ENCODE assay signal across 8 cellular contexts in the genomic region with DNA sequence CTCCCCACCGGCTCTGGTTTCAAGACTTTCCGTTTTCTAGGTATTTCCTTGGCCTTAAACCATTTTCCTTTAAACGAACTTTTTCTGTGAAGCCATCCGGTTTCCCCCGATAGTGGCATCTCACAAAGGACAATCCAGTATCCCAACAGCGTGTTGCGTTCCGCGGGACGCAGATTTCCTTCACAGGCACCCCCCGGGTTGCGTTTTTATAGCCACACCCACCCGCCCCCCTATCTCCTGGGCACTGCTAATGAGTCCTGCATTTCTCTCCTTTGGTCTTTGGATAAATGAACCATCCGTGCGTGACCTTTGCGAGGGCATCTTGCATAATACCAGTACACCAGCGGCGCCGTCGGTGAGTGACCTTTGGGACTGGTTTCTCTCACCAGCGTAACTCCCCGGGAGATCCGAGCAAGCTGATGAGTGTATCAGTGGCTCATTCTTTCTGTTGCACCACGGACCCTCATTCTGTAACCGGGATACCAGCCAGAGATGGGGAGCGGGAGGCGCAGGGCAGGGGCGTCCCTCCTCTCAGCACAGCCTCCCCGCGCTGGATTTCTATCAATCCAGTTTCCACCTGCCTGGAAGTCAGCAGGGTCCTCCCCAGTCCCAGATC. TPM values are rescaled to one million over a fixed set of nuclear protein-coding genes. Genes with fewer than 3 reads are reported as not detected.
A peak's percentile ranks its signal among the peaks of the same experiment; 100 is the strongest.
DNase-seq lines count a peak whose midpoint lies in the region; ATAC-seq and TF ChIP-seq lines count a peak whose summit lies in the region.

No MANE protein-coding gene starts in this region.

- H3K27ac ChIP-seq in lower lobe of right lung (peak overlapping the region; percentile 78), substantia nigra (ENCODE audit: low read depth, low read length, poor library complexity, severe bottlenecking) (peak overlapping the region; percentile 77)

- peaks cover 30% of the 10 kb centered on the region for H3K4me1 Mint-ChIP-seq in activated CD4-positive, alpha-beta T cell treated with anti-CD3 and anti-CD28 coated beads, Interleukin-2, amount 10 ng/mL, durations not matched to agents 24 days and 14 days
- H3K4me1 Mint-ChIP-seq in chondrocyte (ENCODE audit: low read depth), result peaks cover 24% of the 10 kb centered on the region

- H3K36me3 Mint-ChIP-seq in activated CD4-positive, alpha-beta T cell treated with anti-CD3 and anti-CD28 coated beads, Interleukin-2, amount 10 ng/mL, durations not matched to agents 24 days and 14 days (ENCODE audit: low read depth), result peaks cover 9% of the 10 kb centered on the region
- H3K36me3 Mint-ChIP-seq in chondrocyte (ENCODE audit: low read depth), result no peaks in the 10 kb centered on the region

- H3K9me3 ChIP-seq in lower lobe of right lung, result no peaks in the 10 kb centered on the region

- H3K4me3 ChIP-seq in lower lobe of right lung, result peak overlapping the region; percentile 86

- ATAC-seq in HG02840 (IDR thresholded peaks at IDR 0.05; ENCODE audit: low FRiP score, unreplicated experiment), result peak; percentile 30
- ATAC-seq in lower lobe of right lung, result peak; percentile 57

- peak; percentile 78 for DNase-seq in activated CD4-positive, alpha-beta T cell treated with anti-CD3 and anti-CD28 coated beads, Interleukin-2, amount 10 ng/mL, durations not matched to agents 24 days and 14 days
- DNase-seq in activated CD4-positive, alpha-beta T cell treated with anti-CD3 and anti-CD28 coated beads for 1 hour, result no peak
- DNase-seq in OCI-M1 (lab: John Stamatoyannopoulos, UW), result peak; percentile 93
- DNase-seq in chondrocyte (ENCODE audit: low spot score), result no peak
- peak; percentile 82 for DNase-seq in lower lobe of right lung
- DNase-seq in substantia nigra (lab: John Stamatoyannopoulos, UW), result peak in 7 of 49 donors; percentile 49 to 72 (median 57)
- no peak for DNase-seq in NCI-H1436 treated with DMSO at 0.1 percent for 48 hours (lab: John Stamatoyannopoulos, UW)

- H3K9me3 Mint-ChIP-seq in activated CD4-positive, alpha-beta T cell treated with anti-CD3 and anti-CD28 coated beads, Interleukin-2, amount 10 ng/mL, durations not matched to agents 24 days and 14 days, result no peaks in the 10 kb centered on the region
- H3K9me3 Mint-ChIP-seq in chondrocyte (ENCODE audit: low read depth), result no peaks in the 10 kb centered on the region

- peak overlapping the region; percentile 92 for H3K4me3 Mint-ChIP-seq in activated CD4-positive, alpha-beta T cell treated with anti-CD3 and anti-CD28 coated beads, Interleukin-2, amount 10 ng/mL, durations not matched to agents 24 days and 14 days
- H3K4me3 Mint-ChIP-seq in chondrocyte (ENCODE audit: unreplicated experiment), result peak overlapping the region; percentile 84

- TF ChIP-seq CTCF in chondrocyte (IDR thresholded peaks at IDR 0.05), result no peak
- TF ChIP-seq CTCF in lower lobe of right lung (IDR thresholded peaks at IDR 0.05), result no peak

- H3K27ac Mint-ChIP-seq in activated CD4-positive, alpha-beta T cell treated with anti-CD3 and anti-CD28 coated beads, Interleukin-2, amount 10 ng/mL, durations not matched to agents 24 days and 14 days, result peak overlapping the region; percentile 88
- peak overlapping the region; percentile 96 for H3K27ac Mint-ChIP-seq in chondrocyte (ENCODE audit: unreplicated experiment)

- H3K27me3 Mint-ChIP-seq in activated CD4-positive, alpha-beta T cell treated with anti-CD3 and anti-CD28 coated beads, Interleukin-2, amount 10 ng/mL, durations not matched to agents 24 days and 14 days, result peaks cover 3% of the 10 kb centered on the region
- H3K27me3 Mint-ChIP-seq in chondrocyte (ENCODE audit: low read depth), result no peaks in the 10 kb centered on the region

- H3K4me1 ChIP-seq in lower lobe of right lung, result peaks cover 19% of the 10 kb centered on the region

- no peaks in the 10 kb centered on the region for H3K36me3 ChIP-seq in lower lobe of right lung

- intact Hi-C loops in activated CD4-positive, alpha-beta T cell treated with anti-CD3 and anti-CD28 coated beads, Interleukin-2, amount 10 ng/mL, durations not matched to agents 24 days and 14 days (cut with micrococcal nuclease), result loop anchor here (1.0 to 2.0 kb wide), 8 partner anchors 10 to 260 kb away; a partner anchor contains a TSS
- intact Hi-C loops in lower lobe of right lung (cut with DNase I), result no loop called here

- no peaks in the 10 kb centered on the region for H3K27me3 ChIP-seq in lower lobe of right lung (ENCODE audit: low read depth)

RNA-seq across cellular contexts. Expression of a gene that starts 0.6 kb away (rescaled TPM):
- total RNA-seq in activated CD4-positive, alpha-beta T cell treated with anti-CD3 and anti-CD28 coated beads, Interleukin-2, amount 10 ng/mL, durations not matched to agents 24 days and 14 days, result 29.1 and 34.0 TPM in 2 replicates
- total RNA-seq in chondrocyte (34.4 to 40.7 TPM (median 35.1 TPM) in 3 replicates), lower lobe of right lung (22.4 TPM)

RNA-seq across cellular contexts. Expression of a gene that starts 27.7 kb away (rescaled TPM):
- total RNA-seq in activated CD4-positive, alpha-beta T cell treated with anti-CD3 and anti-CD28 coated beads, Interleukin-2, amount 10 ng/mL, durations not matched to agents 24 days and 14 days, result 33.1 and 36.2 TPM in 2 replicates
- 74.0 to 98.0 TPM (median 97.3 TPM) in 3 replicates for total RNA-seq in chondrocyte
- total RNA-seq in lower lobe of right lung, result 160 TPM

Comparison
In these comparisons a context has a peak if more than half of its experiments do, and no peak if none do; other contexts are left out.
1. DNase-seq: peak in activated CD4-positive, alpha-beta T cell treated with anti-CD3 and anti-CD28 coated beads, Interleukin-2, amount 10 ng/mL, durations not matched to agents 24 days and 14 days (single experiment), OCI-M1 (single experiment) and lower lobe of right lung (single experiment); none in activated CD4-positive, alpha-beta T cell treated with anti-CD3 and anti-CD28 coated beads for 1 hour (single experiment), chondrocyte (single experiment) and NCI-H1436 treated with DMSO at 0.1 percent for 48 hours (single experiment).